ENCODE assay signal across 8 cellular contexts in the genomic region with DNA sequence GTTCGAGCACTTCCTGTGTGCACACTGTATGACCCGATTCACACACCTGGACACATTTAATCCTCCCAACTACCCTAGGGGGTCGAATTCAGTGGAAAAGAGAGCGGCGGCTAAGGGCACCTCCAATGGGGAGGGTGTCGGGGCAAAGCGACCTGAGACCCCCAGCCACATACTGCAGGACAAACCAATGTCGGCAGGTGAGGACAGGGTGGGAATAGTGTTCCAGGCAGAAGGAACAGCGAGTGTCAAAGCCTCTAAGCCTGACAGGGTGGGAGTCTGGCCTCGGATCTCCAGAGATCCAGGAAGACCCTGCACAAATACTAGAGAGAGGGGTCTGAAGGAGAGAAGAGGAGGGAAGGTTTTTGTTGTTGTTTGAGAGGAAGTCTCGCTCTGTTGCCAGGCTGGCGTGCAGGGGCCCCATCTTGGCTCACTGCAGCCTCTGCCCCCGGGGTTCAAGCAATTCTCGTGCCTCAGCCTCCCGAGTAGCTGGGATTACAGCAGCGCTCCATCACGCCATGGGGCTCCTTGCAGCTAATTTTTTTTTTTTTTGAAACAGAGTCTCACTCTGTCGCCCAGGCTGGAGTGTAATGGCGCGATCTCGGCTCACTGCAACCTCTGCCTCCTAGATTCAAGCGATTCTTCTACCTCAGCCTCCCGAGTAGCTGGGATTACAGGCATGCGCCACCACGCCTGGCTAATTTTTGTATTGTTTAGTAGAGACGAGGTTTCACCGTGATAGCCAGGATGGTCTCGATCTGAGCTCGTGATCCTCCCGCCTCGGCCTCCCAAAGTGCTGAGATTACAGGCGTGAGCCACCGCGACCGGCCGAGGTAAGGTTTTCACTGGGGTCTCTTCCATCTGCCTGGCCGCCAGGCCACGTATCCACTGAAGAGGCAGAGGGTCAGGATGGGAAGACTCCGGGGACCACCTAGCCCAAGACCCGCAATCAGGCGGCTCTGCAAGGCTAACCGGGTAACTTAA. TPM values are rescaled to one million over a fixed set of nuclear protein-coding genes. Genes with fewer than 3 reads are reported as not detected.
A peak's percentile ranks its signal among the peaks of the same experiment; 100 is the strongest.
DNase-seq lines count a peak whose midpoint lies in the region; ATAC-seq and TF ChIP-seq lines count a peak whose summit lies in the region.

No MANE protein-coding gene starts in this region.

- 87% methylated on average over 42 of the region's 42 CpGs for WGBS in lung, 2 donors

- H3K4me1 ChIP-seq in lung (ENCODE audit: control insufficient read depth in 2 of 2, insufficient read depth in 2 of 2, low read length in 2 of 2) = peaks cover 0 to 10% of the 10 kb centered on the region in 2 donors

- H3K27me3 Mint-ChIP-seq in activated naive CD4-positive, alpha-beta T cell treated with anti-CD3 and anti-CD28 coated beads, Interleukin-2, amount 50 U/mL, for 24 hours = no peaks in the 10 kb centered on the region
- H3K27me3 Mint-ChIP-seq in type B pancreatic cell = no peaks in the 10 kb centered on the region

- no peaks in the 10 kb centered on the region for H3K9me3 Mint-ChIP-seq in activated naive CD4-positive, alpha-beta T cell treated with anti-CD3 and anti-CD28 coated beads, Interleukin-2, amount 50 U/mL, for 24 hours
- H3K9me3 Mint-ChIP-seq in type B pancreatic cell = no peaks in the 10 kb centered on the region

- peak overlapping the region; percentile 40 to 91 for H3K27ac ChIP-seq in lung (ENCODE audit: low read depth in 1 of 2, low read length in 1 of 2)

- no peaks in the 10 kb centered on the region for H3K9me3 ChIP-seq in lung (ENCODE audit: control insufficient read depth in 2 of 2, insufficient read depth in 1 of 2, low read length in 1 of 2)

- H3K27ac Mint-ChIP-seq in activated naive CD4-positive, alpha-beta T cell treated with anti-CD3 and anti-CD28 coated beads, Interleukin-2, amount 50 U/mL, for 24 hours = peak overlapping the region; percentile 83
- peak overlapping the region; percentile 97 for H3K27ac Mint-ChIP-seq in type B pancreatic cell

- peak overlapping the region; percentile 66 for H3K4me3 ChIP-seq in astrocyte of the cerebellum (ENCODE audit: low read depth, low read length)
- no peak overlapping the region for H3K4me3 ChIP-seq in lung

- in situ Hi-C loops in astrocyte of the cerebellum (cut with HindIII; ENCODE audit: low sequenced_read_pairs) = no loop called here

- peaks cover 2% of the 10 kb centered on the region for H3K36me3 Mint-ChIP-seq in activated naive CD4-positive, alpha-beta T cell treated with anti-CD3 and anti-CD28 coated beads, Interleukin-2, amount 50 U/mL, for 24 hours
- peaks cover 4% of the 10 kb centered on the region for H3K36me3 Mint-ChIP-seq in type B pancreatic cell

- no peaks in the 10 kb centered on the region for H3K27me3 ChIP-seq in lung (ENCODE audit: control insufficient read depth, insufficient read depth)

- no peak for TF ChIP-seq CTCF in astrocyte of the cerebellum (IDR thresholded peaks at IDR 0.05; ENCODE audit: low read depth, low read length, missing control alignments)
- TF ChIP-seq CTCF in lung (IDR thresholded peaks at IDR 0.05; ENCODE audit: control extremely low read depth, extremely low read depth) = no peak
- TF ChIP-seq CTCF in type B pancreatic cell (conservative IDR thresholded peaks at IDR 0.05) = no peak

- peak overlapping the region; percentile 84 for H3K4me3 Mint-ChIP-seq in activated naive CD4-positive, alpha-beta T cell treated with anti-CD3 and anti-CD28 coated beads, Interleukin-2, amount 50 U/mL, for 24 hours
- peak overlapping the region; percentile 87 for H3K4me3 Mint-ChIP-seq in type B pancreatic cell

- peaks cover 0 to 7% of the 10 kb centered on the region in 2 donors for H3K36me3 ChIP-seq in lung (ENCODE audit: control insufficient read depth in 2 of 2, insufficient read depth in 2 of 2, low read length in 2 of 2)

- H3K4me1 Mint-ChIP-seq in activated naive CD4-positive, alpha-beta T cell treated with anti-CD3 and anti-CD28 coated beads, Interleukin-2, amount 50 U/mL, for 24 hours = peaks cover 27% of the 10 kb centered on the region
- peaks cover 13% of the 10 kb centered on the region for H3K4me1 Mint-ChIP-seq in type B pancreatic cell (ENCODE audit: unreplicated experiment)

- no peak for ATAC-seq in lung (ENCODE audit: insufficient read depth, low FRiP score)
- ATAC-seq in GM21381 (IDR thresholded peaks at IDR 0.05; ENCODE audit: unreplicated experiment) = no peak

- DNase-seq in activated naive CD4-positive, alpha-beta T cell treated with anti-CD3 and anti-CD28 coated beads, Interleukin-2, amount 50 U/mL, for 16 hours = no peak
- DNase-seq in astrocyte of the cerebellum (ENCODE audit: low read depth) (no peak), lung (ENCODE audit: low spot score) (no peak), type B pancreatic cell (ENCODE audit: extremely low spot score, unreplicated experiment) (no peak), NCI-H510A treated with DMSO at 0.1 percent for 48 hours (lab: John Stamatoyannopoulos, UW) (no peak)
- no peak for DNase-seq in stimulated activated CD4-positive, alpha-beta T cell treated with anti-CD3 and anti-CD28 coated beads, Interleukin-1b, Interleukin-23, amount 100 ng/mL, for 48 hours

RNA-seq across cellular contexts. Expression of gene ARPC1B, which starts 1.2 kb away (rescaled TPM):
- total RNA-seq in lung (100 to 1,000 TPM; 164 to 310 TPM), type B pancreatic cell (ENCODE audit: low replicate concordance) (55.0 and 125 TPM in 2 replicates)
- 100 to 1,000 TPM; 221 to 937 TPM for polyA plus RNA-seq in lung

RNA-seq across cellular contexts. Expression of gene PDAP1, which starts 35.0 kb away (rescaled TPM):
- total RNA-seq in lung = 10 to 100 TPM; 20.5 to 96.6 TPM
- 100 to 1,000 TPM; 130 to 191 TPM for polyA plus RNA-seq in lung
- total RNA-seq in type B pancreatic cell (ENCODE audit: low replicate concordance) = 112 and 115 TPM in 2 replicates

RNA-seq across cellular contexts. Expression of gene BUD31, which starts 35.4 kb away (rescaled TPM):
- 100 to 1,000 TPM in 1 of 2 donors, 10 to 100 TPM in 1; 88.5 to 107 TPM for total RNA-seq in lung
- 100 to 1,000 TPM; 124 to 185 TPM for polyA plus RNA-seq in lung
- total RNA-seq in type B pancreatic cell (ENCODE audit: low replicate concordance) = 102 and 166 TPM in 2 replicates

RNA-seq across cellular contexts. Expression of gene ARPC1A, which starts 47.7 kb away (rescaled TPM):
- total RNA-seq in lung = 100 to 1,000 TPM in 1 of 2 donors, 10 to 100 TPM in 1; 71.3 to 135 TPM
- 100 to 1,000 TPM; 105 to 212 TPM for polyA plus RNA-seq in lung
- 164 and 209 TPM in 2 replicates for total RNA-seq in type B pancreatic cell (ENCODE audit: low replicate concordance)
